Comparison of ENCODE assay signal across 1 cellular context in the genomic region with DNA sequence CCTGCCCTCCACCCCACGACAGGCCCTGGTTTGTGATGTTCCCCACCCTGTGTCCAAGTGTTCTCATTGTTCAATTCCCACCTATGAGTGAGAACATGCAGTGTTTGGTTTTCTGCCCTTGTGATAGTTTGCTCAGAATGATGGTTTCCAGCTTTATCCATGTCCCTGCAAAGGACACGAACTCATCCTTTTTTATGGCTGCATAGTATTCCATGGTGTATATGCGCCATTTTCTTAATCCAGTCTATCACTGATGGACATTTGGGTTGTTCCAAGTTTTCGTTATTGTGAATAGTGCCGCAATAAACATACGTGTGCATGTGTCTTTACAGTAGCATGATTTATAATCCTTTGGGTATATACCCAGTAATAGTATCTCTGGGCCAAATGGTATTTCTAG.
A peak's percentile ranks its signal among the peaks of the same experiment; 100 is the strongest.
TF ChIP-seq lines count a peak whose summit lies in the region.

No MANE protein-coding gene starts in this region.

TF ChIP-seq in HEK293, 187 proteins besides CTCF, POLR2A, EP300 and RAD21 (continued from another document):
- TF ChIP-seq, protein P1, sequence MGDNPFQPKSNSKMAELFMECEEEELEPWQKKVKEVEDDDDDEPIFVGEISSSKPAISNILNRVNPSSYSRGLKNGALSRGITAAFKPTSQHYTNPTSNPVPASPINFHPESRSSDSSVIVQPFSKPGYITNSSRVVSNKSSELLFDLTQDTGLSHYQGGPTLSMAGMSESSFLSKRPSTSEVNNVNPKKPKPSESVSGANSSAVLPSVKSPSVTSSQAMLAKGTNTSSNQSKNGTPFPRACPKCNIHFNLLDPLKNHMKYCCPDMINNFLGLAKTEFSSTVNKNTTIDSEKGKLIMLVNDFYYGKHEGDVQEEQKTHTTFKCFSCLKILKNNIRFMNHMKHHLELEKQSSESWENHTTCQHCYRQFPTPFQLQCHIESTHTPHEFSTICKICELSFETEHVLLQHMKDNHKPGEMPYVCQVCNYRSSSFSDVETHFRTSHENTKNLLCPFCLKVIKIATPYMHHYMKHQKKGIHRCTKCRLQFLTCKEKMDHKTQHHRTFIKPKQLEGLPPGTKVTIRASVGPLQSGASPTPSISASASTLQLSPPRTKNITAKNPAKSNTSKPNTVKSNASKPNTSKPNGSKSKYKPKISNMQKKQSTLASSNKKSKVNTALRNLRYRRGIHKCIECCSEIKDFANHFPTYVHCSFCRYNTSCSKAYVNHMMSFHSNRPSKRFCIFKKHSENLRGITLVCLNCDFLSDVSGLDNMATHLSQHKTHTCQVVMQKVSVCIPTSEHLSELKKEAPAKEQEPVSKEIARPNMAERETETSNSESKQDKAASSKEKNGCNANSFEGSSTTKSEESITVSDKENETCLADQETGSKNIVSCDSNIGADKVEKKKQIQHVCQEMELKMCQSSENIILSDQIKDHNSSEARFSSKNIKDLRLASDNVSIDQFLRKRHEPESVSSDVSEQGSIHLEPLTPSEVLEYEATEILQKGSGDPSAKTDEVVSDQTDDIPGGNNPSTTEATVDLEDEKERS (tag by site-specific recombination; IDR thresholded peaks at IDR 0.05), result peak; percentile 66; the same call in 1 of the 2 replicates
TF ChIP-seq in HEK293: peak in this region for 3; not testable (repeated sequence) for 184.
